Comparison of ENCODE assay signal across 12 cellular contexts in the genomic region with DNA sequence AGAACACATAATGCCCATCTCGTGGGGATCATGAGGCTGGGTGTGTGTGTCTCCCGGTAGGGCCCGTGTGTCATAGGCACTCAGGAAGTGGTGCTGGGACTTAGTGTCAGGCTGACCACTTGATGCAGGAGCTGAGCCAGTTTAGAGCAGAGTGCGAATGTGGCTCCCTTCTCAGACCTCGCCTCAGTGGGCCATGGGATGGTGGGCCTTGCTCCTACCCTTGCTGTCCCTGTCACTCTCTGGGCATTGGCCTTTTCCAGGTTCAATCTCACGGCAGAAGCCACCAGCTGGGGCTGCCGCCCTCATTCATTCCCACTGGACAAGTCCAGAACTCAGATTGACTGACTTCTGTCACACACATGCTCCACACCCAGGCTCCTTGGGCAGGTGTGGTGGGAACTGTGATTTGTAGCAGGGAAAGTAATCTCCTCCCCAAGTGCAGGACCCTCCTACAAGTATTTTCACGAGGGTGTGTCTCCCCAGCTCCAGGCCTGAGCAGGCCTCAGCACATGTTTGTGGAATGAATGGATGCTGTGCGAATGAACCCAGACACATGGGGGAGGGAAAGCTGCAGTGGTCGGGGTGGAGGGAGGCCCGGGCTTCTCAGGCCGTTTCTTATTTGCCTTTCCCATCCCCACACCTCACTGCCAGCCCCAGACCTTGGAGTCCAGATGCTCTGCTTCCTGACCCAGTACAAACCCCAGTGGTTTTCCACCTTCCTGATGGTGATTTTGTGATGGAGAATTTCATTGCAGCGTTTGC. TPM values are rescaled to one million over a fixed set of nuclear protein-coding genes. Genes with fewer than 3 reads are reported as not detected.
DNase-seq lines count a peak whose midpoint lies in the region; FAIRE-seq and TF ChIP-seq lines count a peak whose summit lies in the region.
"Had no signal": no experiment of that assay in that cellular context is flagged by ENCODE, and none has a peak within 500 bp of the region (broad histone marks: within the 10 kb centered on the region; RNA-seq: fewer than 3 reads in every experiment).

No MANE protein-coding gene starts in this region.

- H3K9me3 Mint-ChIP-seq in neural crest cell = no peaks in the 10 kb centered on the region

- peak overlapping the region; percentile 57 for H3K27ac Mint-ChIP-seq in neural crest cell (ENCODE audit: unreplicated experiment)

- FAIRE-seq in bronchial epithelial cell (lab: Jason Lieb, UNC) = peak; percentile 79
- FAIRE-seq: H54 had no signal

- peak overlapping the region in 10 of 11 experiments; percentile 2 to 79 (median 66); a peak in 15 of 22 replicates for H3K9ac ChIP-seq in BLaER1 treated with 17β-estradiol and CSF1 and Interleukin-3, amounts not matched to agents 10 nM and 100 nM

- TF ChIP-seq POLR2A in erythroblast (IDR thresholded peaks at IDR 0.05; ENCODE audit: low read length) = no peak

- TF ChIP-seq CTCF in HL-60 (IDR thresholded peaks at IDR 0.05; ENCODE audit: insufficient read depth, low read length) (no peak), bronchial epithelial cell (IDR thresholded peaks at IDR 0.05; ENCODE audit: insufficient read depth, low read length, severe bottlenecking) (no peak), neural crest cell (conservative IDR thresholded peaks at IDR 0.05) (no peak)

- H3K4me3 ChIP-seq in BLaER1 treated with 17β-estradiol and CSF1 and Interleukin-3, amounts not matched to agents 10 nM and 100 nM = peak overlapping the region in 2 of 10 experiments; percentile 30 to 54; a peak in 3 of 20 replicates
- H3K4me3 ChIP-seq in HL-60 (replicated peaks; ENCODE audit: insufficient read depth, low read length) = no peak overlapping the region
- H3K4me3 ChIP-seq in bronchial epithelial cell (ENCODE audit: low read depth, low read length) = no peak overlapping the region
- H3K4me3 ChIP-seq: sigmoid colon, thoracic aorta had no signal

- no peaks in the 10 kb centered on the region for H3K36me3 Mint-ChIP-seq in neural crest cell (ENCODE audit: low read depth)

- H3K27me3 Mint-ChIP-seq in neural crest cell (ENCODE audit: low read depth) = no peaks in the 10 kb centered on the region

- peaks cover 23% of the 10 kb centered on the region for H3K4me1 Mint-ChIP-seq in neural crest cell

- no peak for DNase-seq in HL-60 (ENCODE audit: low read depth in 1 of 2, low spot score in 1 of 2)
- DNase-seq in bronchial epithelial cell (ENCODE audit: low read depth) = peak; percentile 30
- DNase-seq in neural crest cell (ENCODE audit: low read depth, low spot score) = peak; percentile 0
- no peak for DNase-seq in erythroblast (lab: John Stamatoyannopoulos, UW)
- DNase-seq in activated gamma-delta T cell (lab: John Stamatoyannopoulos, UW) = no peak
- no peak for DNase-seq in midbrain (lab: John Stamatoyannopoulos, UW)
- DNase-seq: activated gamma-delta T cell treated with Interleukin-2 at 50 U/mL for 16 hours had no signal

- no peak overlapping the region for H3K4me3 Mint-ChIP-seq in neural crest cell

- peaks cover 53 to 86% (median 75%) of the 10 kb centered on the region in 10 experiments for H3K4me1 ChIP-seq in BLaER1 treated with 17β-estradiol and CSF1 and Interleukin-3, amounts not matched to agents 10 nM and 100 nM

- H3K4me2 ChIP-seq in BLaER1 treated with 17β-estradiol and CSF1 and Interleukin-3, amounts not matched to agents 10 nM and 100 nM = peak overlapping the region; percentile 77 to 99 (median 94)

- peaks cover 0 to 14% (median 2%) of the 10 kb centered on the region in 11 experiments; a peak in 8 of 22 replicates for H3K36me3 ChIP-seq in BLaER1 treated with 17β-estradiol and CSF1 and Interleukin-3, amounts not matched to agents 10 nM and 100 nM
- no peaks in the 10 kb centered on the region for H3K36me3 ChIP-seq in bronchial epithelial cell (ENCODE audit: control insufficient read depth, insufficient read depth, low read length)

- H4K20me1 ChIP-seq in BLaER1 treated with 17β-estradiol and CSF1 and Interleukin-3, amounts not matched to agents 10 nM and 100 nM = peaks cover 0 to 4% (median 0%) of the 10 kb centered on the region in 11 experiments; a peak in 3 of 22 replicates

- 0 out of 22 replicates have a peak, but pooled peaks cover 0 to 6% (median 0%) of the 10 kb centered on the region in 11 experiments for H3K27me3 ChIP-seq in BLaER1 treated with 17β-estradiol and CSF1 and Interleukin-3, amounts not matched to agents 10 nM and 100 nM
- H3K27me3 ChIP-seq in HL-60 (ENCODE audit: insufficient read depth, poor library complexity, severe bottlenecking) (no peaks in the 10 kb centered on the region), bronchial epithelial cell (ENCODE audit: control insufficient read depth, insufficient read depth, low read length) (no peaks in the 10 kb centered on the region)
- H3K27me3 ChIP-seq: sigmoid colon had no signal

- no peaks in the 10 kb centered on the region for H3K9me3 ChIP-seq in BLaER1 treated with 17β-estradiol and CSF1 and Interleukin-3, amounts not matched to agents 10 nM and 100 nM (replicated peaks in 1 of 11)
- H3K9me3 ChIP-seq: sigmoid colon, thoracic aorta had no signal

- peak overlapping the region in 9 of 11 experiments; percentile 44 to 94 (median 85); a peak in 18 of 22 replicates for H3K27ac ChIP-seq in BLaER1 treated with 17β-estradiol and CSF1 and Interleukin-3, amounts not matched to agents 10 nM and 100 nM
- H3K27ac ChIP-seq in HL-60 (replicated peaks) = peak overlapping the region; percentile 67
- H3K27ac ChIP-seq: thoracic aorta, VCaP had no signal

RNA-seq across cellular contexts. Expression of a gene that starts 54.9 kb away (rescaled TPM):
- total RNA-seq in bronchial epithelial cell = 0.51 and 1.1 TPM in 2 replicates
- 3.0 and 4.8 TPM in 2 replicates for total RNA-seq in neural crest cell

Comparison
In these comparisons a context has a peak if more than half of its experiments do, and no peak if none do; other contexts are left out.
1. DNase-seq: peak in bronchial epithelial cell (single experiment) and neural crest cell (single experiment); none in HL-60 (0 of 2), erythroblast (0 of 2), activated gamma-delta T cell (single experiment) and midbrain (single experiment).